1 cellular context compared by ENCODE assay signal in the genomic region with DNA sequence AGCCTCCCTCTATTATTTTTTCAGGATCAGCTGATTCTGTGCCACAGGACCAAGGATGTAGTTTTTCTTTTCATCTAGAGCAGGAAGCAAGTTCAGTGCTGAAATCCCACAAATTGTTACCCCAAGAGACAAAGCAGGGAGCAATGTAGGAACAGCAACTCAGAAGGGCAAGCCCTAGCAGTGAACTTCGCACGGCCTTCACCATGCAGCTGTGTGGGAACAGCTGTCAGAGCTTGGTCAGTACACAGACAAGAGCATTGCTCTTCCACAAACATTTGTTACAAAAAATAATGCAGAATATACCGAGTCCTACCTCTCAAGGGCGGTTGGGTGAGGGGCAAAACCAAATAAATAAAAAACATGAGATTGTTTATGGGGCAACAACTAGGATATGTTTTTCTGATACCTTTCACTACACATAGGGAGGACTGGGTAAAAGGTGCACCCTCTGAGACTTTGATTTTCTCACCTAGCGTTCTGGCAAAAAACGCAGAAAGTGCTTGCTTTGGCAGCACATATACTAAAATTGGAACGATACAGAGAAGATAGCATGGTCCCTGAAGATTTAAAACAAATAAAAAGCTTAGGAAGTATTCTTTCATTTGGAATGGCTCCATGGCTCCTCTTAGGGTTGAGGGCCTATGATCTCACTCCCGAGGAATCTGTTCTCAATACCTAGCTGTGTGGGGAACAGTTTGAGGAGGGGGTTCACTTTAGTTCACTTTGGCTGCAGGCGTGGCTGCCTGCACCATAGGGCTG.
TF ChIP-seq lines count a peak whose summit lies in the region.

No MANE protein-coding gene starts in this region.

TF ChIP-seq in HepG2, 621 proteins besides CTCF, POLR2A, EP300 and RAD21:
- no peak for TF ChIP-seq PLRG1 (conservative IDR thresholded peaks at IDR 0.05)
- TF ChIP-seq HOXD1 (CRISPR knock-in tag; IDR thresholded peaks at IDR 0.05), result no peak
- TF ChIP-seq TAF1 (CRISPR knock-in tag; IDR thresholded peaks at IDR 0.05), result no peak
- no peak for TF ChIP-seq ATF4 (CRISPR knock-in tag; IDR thresholded peaks at IDR 0.05)
- TF ChIP-seq ZNF713 (CRISPR knock-in tag; IDR thresholded peaks at IDR 0.05), result no peak
- TF ChIP-seq, protein P1, sequence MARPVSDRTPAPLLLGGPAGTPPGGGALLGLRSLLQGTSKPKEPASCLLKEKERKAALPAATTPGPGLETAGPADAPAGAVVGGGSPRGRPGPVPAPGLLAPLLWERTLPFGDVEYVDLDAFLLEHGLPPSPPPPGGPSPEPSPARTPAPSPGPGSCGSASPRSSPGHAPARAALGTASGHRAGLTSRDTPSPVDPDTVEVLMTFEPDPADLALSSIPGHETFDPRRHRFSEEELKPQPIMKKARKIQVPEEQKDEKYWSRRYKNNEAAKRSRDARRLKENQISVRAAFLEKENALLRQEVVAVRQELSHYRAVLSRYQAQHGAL (CRISPR knock-in tag; IDR thresholded peaks at IDR 0.05; ENCODE audit: not compliant biosample characterization), result no peak
- no peak for TF ChIP-seq HMGXB3 (CRISPR knock-in tag; IDR thresholded peaks at IDR 0.05; ENCODE audit: borderline replicate concordance)
- no peak for TF ChIP-seq ZNF878 (CRISPR knock-in tag; IDR thresholded peaks at IDR 0.05)
- no peak for TF ChIP-seq JUND (CRISPR knock-in tag; IDR thresholded peaks at IDR 0.05)
- TF ChIP-seq ZSCAN12 (CRISPR knock-in tag; IDR thresholded peaks at IDR 0.05), result no peak
- no peak for TF ChIP-seq SMYD3 (CRISPR knock-in tag; IDR thresholded peaks at IDR 0.05)
- TF ChIP-seq ZMAT3 (CRISPR knock-in tag; conservative IDR thresholded peaks at IDR 0.05), result no peak
- TF ChIP-seq ZNF547 (CRISPR knock-in tag; IDR thresholded peaks at IDR 0.05), result no peak
